Comparison of ENCODE assay signal across 1 cellular context in genomic region chr4:139241086-139241783, GRCh38.
TF ChIP-seq lines count a peak whose summit lies in the region.

No MANE protein-coding gene starts in this region.

TF ChIP-seq in HepG2, 621 proteins besides CTCF, POLR2A, EP300 and RAD21 (continued from another document and continues in another):
- TF ChIP-seq, protein P1, sequence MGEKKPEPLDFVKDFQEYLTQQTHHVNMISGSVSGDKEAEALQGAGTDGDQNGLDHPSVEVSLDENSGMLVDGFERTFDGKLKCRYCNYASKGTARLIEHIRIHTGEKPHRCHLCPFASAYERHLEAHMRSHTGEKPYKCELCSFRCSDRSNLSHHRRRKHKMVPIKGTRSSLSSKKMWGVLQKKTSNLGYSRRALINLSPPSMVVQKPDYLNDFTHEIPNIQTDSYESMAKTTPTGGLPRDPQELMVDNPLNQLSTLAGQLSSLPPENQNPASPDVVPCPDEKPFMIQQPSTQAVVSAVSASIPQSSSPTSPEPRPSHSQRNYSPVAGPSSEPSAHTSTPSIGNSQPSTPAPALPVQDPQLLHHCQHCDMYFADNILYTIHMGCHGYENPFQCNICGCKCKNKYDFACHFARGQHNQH (CRISPR knock-in tag; IDR thresholded peaks at IDR 0.05), result no peak
- TF ChIP-seq ZNF30 (CRISPR knock-in tag; IDR thresholded peaks at IDR 0.05), result no peak
- no peak for TF ChIP-seq ZNF552 (CRISPR knock-in tag; IDR thresholded peaks at IDR 0.05; ENCODE audit: borderline replicate concordance)
- TF ChIP-seq TRIM24 (CRISPR knock-in tag; IDR thresholded peaks at IDR 0.05), result no peak
- TF ChIP-seq NFE2L1 (CRISPR knock-in tag; IDR thresholded peaks at IDR 0.05; ENCODE audit: borderline replicate concordance), result no peak
- TF ChIP-seq SATB2 (CRISPR knock-in tag; IDR thresholded peaks at IDR 0.05), result no peak
- TF ChIP-seq, protein P2, sequence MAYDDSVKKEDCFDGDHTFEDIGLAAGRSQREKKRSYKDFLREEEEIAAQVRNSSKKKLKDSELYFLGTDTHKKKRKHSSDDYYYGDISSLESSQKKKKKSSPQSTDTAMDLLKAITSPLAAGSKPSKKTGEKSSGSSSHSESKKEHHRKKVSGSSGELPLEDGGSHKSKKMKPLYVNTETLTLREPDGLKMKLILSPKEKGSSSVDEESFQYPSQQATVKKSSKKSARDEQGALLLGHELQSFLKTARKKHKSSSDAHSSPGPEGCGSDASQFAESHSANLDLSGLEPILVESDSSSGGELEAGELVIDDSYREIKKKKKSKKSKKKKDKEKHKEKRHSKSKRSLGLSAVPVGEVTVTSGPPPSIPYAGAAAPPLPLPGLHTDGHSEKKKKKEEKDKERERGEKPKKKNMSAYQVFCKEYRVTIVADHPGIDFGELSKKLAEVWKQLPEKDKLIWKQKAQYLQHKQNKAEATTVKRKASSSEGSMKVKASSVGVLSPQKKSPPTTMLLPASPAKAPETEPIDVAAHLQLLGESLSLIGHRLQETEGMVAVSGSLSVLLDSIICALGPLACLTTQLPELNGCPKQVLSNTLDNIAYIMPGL (CRISPR knock-in tag; IDR thresholded peaks at IDR 0.05; ENCODE audit: borderline replicate concordance in 1 of 2, low read depth in 1 of 2), result no peak
- no peak for TF ChIP-seq STAT5B (CRISPR knock-in tag; IDR thresholded peaks at IDR 0.05)
- TF ChIP-seq TBL1XR1 (IDR thresholded peaks at IDR 0.05; ENCODE audit: borderline replicate concordance, low read length, partially characterized antibody), result no peak
- no peak for TF ChIP-seq MTF1 (CRISPR knock-in tag; IDR thresholded peaks at IDR 0.05)
- TF ChIP-seq ZBTB8A (CRISPR knock-in tag; IDR thresholded peaks at IDR 0.05; ENCODE audit: borderline replicate concordance, low read depth), result no peak
- TF ChIP-seq PBX3 (CRISPR knock-in tag; IDR thresholded peaks at IDR 0.05; ENCODE audit: borderline replicate concordance), result no peak
- no peak for TF ChIP-seq KLF12 (CRISPR knock-in tag; IDR thresholded peaks at IDR 0.05; ENCODE audit: borderline replicate concordance)
- TF ChIP-seq ZNF589 (CRISPR knock-in tag; conservative IDR thresholded peaks at IDR 0.05), result no peak
- no peak for TF ChIP-seq ZC3H13 (CRISPR knock-in tag; IDR thresholded peaks at IDR 0.05)
- TF ChIP-seq HMG20B (CRISPR knock-in tag; conservative IDR thresholded peaks at IDR 0.05), result no peak
- TF ChIP-seq ZNF878 (CRISPR knock-in tag; IDR thresholded peaks at IDR 0.05), result no peak
- TF ChIP-seq ZMYM4 (CRISPR knock-in tag; IDR thresholded peaks at IDR 0.05), result no peak
- peak; percentile 24; the same call in 1 of the 2 replicates for TF ChIP-seq AHDC1 (CRISPR knock-in tag; IDR thresholded peaks at IDR 0.05; ENCODE audit: borderline replicate concordance)
- TF ChIP-seq ZFP82 (CRISPR knock-in tag; IDR thresholded peaks at IDR 0.05; ENCODE audit: borderline replicate concordance), result no peak
- no peak for TF ChIP-seq MBD4 (IDR thresholded peaks at IDR 0.05; ENCODE audit: borderline replicate concordance, low read length)
- TF ChIP-seq, protein P3, sequence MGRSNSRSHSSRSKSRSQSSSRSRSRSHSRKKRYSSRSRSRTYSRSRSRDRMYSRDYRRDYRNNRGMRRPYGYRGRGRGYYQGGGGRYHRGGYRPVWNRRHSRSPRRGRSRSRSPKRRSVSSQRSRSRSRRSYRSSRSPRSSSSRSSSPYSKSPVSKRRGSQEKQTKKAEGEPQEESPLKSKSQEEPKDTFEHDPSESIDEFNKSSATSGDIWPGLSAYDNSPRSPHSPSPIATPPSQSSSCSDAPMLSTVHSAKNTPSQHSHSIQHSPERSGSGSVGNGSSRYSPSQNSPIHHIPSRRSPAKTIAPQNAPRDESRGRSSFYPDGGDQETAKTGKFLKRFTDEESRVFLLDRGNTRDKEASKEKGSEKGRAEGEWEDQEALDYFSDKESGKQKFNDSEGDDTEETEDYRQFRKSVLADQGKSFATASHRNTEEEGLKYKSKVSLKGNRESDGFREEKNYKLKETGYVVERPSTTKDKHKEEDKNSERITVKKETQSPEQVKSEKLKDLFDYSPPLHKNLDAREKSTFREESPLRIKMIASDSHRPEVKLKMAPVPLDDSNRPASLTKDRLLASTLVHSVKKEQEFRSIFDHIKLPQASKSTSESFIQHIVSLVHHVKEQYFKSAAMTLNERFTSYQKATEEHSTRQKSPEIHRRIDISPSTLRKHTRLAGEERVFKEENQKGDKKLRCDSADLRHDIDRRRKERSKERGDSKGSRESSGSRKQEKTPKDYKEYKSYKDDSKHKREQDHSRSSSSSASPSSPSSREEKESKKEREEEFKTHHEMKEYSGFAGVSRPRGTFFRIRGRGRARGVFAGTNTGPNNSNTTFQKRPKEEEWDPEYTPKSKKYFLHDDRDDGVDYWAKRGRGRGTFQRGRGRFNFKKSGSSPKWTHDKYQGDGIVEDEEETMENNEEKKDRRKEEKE (IDR thresholded peaks at IDR 0.05), result no peak
- TF ChIP-seq SAP130 (CRISPR knock-in tag; IDR thresholded peaks at IDR 0.05; ENCODE audit: low read depth), result peak; percentile 40; the same call in 1 of the 2 replicates
- no peak for TF ChIP-seq TBX2 (CRISPR knock-in tag; IDR thresholded peaks at IDR 0.05; ENCODE audit: borderline replicate concordance)
- TF ChIP-seq ZNF17 (CRISPR knock-in tag; IDR thresholded peaks at IDR 0.05), result no peak
- TF ChIP-seq ZNF530 (CRISPR knock-in tag; IDR thresholded peaks at IDR 0.05; ENCODE audit: low read depth), result no peak
- no peak for TF ChIP-seq ETV6 (CRISPR knock-in tag; conservative IDR thresholded peaks at IDR 0.05)
- TF ChIP-seq ZNF350 (CRISPR knock-in tag; IDR thresholded peaks at IDR 0.05; ENCODE audit: borderline replicate concordance, low read depth), result no peak
- TF ChIP-seq SP2 (CRISPR knock-in tag; IDR thresholded peaks at IDR 0.05), result no peak
- no peak for TF ChIP-seq ZNF761 (CRISPR knock-in tag; conservative IDR thresholded peaks at IDR 0.05)
- TF ChIP-seq NR2F2 (IDR thresholded peaks at IDR 0.05; ENCODE audit: borderline replicate concordance, low read depth), result no peak
- TF ChIP-seq ZBED4 (CRISPR knock-in tag; IDR thresholded peaks at IDR 0.05; ENCODE audit: borderline replicate concordance), result no peak
- TF ChIP-seq ASH2L (IDR thresholded peaks at IDR 0.05; ENCODE audit: insufficient read length, low read depth, low read length), result no peak
- TF ChIP-seq RFX5 (IDR thresholded peaks at IDR 0.05; ENCODE audit: low read depth, low read length), result no peak
- TF ChIP-seq CREB3 (CRISPR knock-in tag; IDR thresholded peaks at IDR 0.05), result no peak
- no peak for TF ChIP-seq ZNF235 (CRISPR knock-in tag; IDR thresholded peaks at IDR 0.05; ENCODE audit: borderline replicate concordance)
- no peak for TF ChIP-seq ATF7 (IDR thresholded peaks at IDR 0.05)
- TF ChIP-seq ATF7 (CRISPR knock-in tag; IDR thresholded peaks at IDR 0.05), result no peak
- TF ChIP-seq ARHGAP35 (CRISPR knock-in tag; IDR thresholded peaks at IDR 0.05; ENCODE audit: borderline replicate concordance), result no peak
- no peak for TF ChIP-seq DR1 (CRISPR knock-in tag; IDR thresholded peaks at IDR 0.05)
- TF ChIP-seq FUBP1 (CRISPR knock-in tag; IDR thresholded peaks at IDR 0.05; ENCODE audit: borderline replicate concordance), result no peak
- TF ChIP-seq MIER2 (CRISPR knock-in tag; IDR thresholded peaks at IDR 0.05), result no peak
- no peak for TF ChIP-seq ZNF33B (CRISPR knock-in tag; IDR thresholded peaks at IDR 0.05)
- no peak for TF ChIP-seq ZFX (CRISPR knock-in tag; IDR thresholded peaks at IDR 0.05; ENCODE audit: low read depth)
- no peak for TF ChIP-seq HIVEP1 (CRISPR knock-in tag; IDR thresholded peaks at IDR 0.05)
